31 cellular contexts compared by ENCODE assay signal in genomic region chr9:89187541-89187940, GRCh38. TPM values are rescaled to one million over a fixed set of nuclear protein-coding genes. Genes with fewer than 3 reads are reported as not detected.
"Had no signal": no experiment of that assay in that cellular context is flagged by ENCODE, and none has a peak within 500 bp of the region (broad histone marks: within the 10 kb centered on the region; RNA-seq: fewer than 3 reads in every experiment).

No MANE protein-coding gene starts in this region.

- H3K9ac ChIP-seq: neural progenitor cell, parathyroid adenoma had no signal

- H3K27ac ChIP-seq: neural progenitor cell, ovary, parathyroid adenoma, prostate gland, right atrium auricular region, skin epidermis, spleen, suprapubic skin, testis, tibial artery, transverse colon, upper lobe of right lung, uterus had no signal

- H3K4me1 ChIP-seq: neural progenitor cell, parathyroid adenoma, prostate gland, right atrium auricular region, spleen, suprapubic skin, testis, tibial artery, transverse colon, upper lobe of right lung, uterus had no signal

- H3K27me3 ChIP-seq: neural progenitor cell, ovary, right atrium auricular region, testis, transverse colon, upper lobe of right lung, uterus had no signal

- ATAC-seq: naive thymus-derived CD8-positive, alpha-beta T cell; natural killer cell treated with Interleukin-12 subunit alpha and Interleukin-12 subunit beta and Interleukin-15 and Interleukin-18, amount 100 ng/mL, for 72 hours; sciatic nerve; stimulated activated memory B cell treated with anti-CD40 and anti-IgM and Interleukin-4, amounts not matched to agents 10 μg/mL and 1 μg/mL and 100 μg/mL, for 72 hours; stimulated activated naive CD8-positive, alpha-beta T cell treated with anti-CD3 and anti-CD28 coated beads, Interleukin-15, amount 100 ng/mL, for 72 hours; stimulated activated naive CD8-positive, alpha-beta T cell treated with anti-CD3 and anti-CD28 coated beads, Interleukin-15, Interleukin-2, amounts not matched to agents 100 U/mL and 50 U/mL, for 24 hours; upper lobe of right lung had no signal

- H3K36me3 ChIP-seq: neural progenitor cell, ovary, prostate gland, right atrium auricular region, spleen, suprapubic skin, tibial artery, transverse colon, upper lobe of right lung, uterus had no signal

- H3K9me3 ChIP-seq: ovary, prostate gland, testis, upper lobe of right lung, uterus had no signal

- DNase-seq: naive B cell; naive thymus-derived CD8-positive, alpha-beta T cell; nephron progenitor cell; occipital lobe; ovary; retina; spleen; stimulated activated CD4-positive, alpha-beta T cell treated with anti-CD3 and anti-CD28 coated beads, Interleukin-12 subunit alpha, Interleukin-12 subunit beta, amount 100 ng/mL, for 4 hours; stimulated activated CD4-positive, alpha-beta T cell treated with anti-CD3 and anti-CD28 coated beads, Interleukin-1b, Interleukin-23, amount 100 ng/mL, for 48 hours; stimulated activated CD4-positive, alpha-beta T cell treated with anti-CD3 and anti-CD28 coated beads, Interleukin-4, amount 100 ng/mL, for 1 hour; stimulated activated CD4-positive, alpha-beta T cell treated with anti-CD3 and anti-CD28 coated beads, Interleukin-4, amount 100 ng/mL, for 4 hours; stimulated activated CD8-positive, alpha-beta memory T cell treated with anti-CD3 and anti-CD28 coated beads, Interleukin-4, amount 100 ng/mL, for 48 hours; stimulated activated naive CD4-positive, alpha-beta T cell; stimulated activated naive CD8-positive, alpha-beta T cell treated with anti-CD3 and anti-CD28 coated beads, Interleukin-15, amount 100 ng/mL, for 72 hours; stimulated activated naive CD8-positive, alpha-beta T cell treated with anti-CD3 and anti-CD28 coated beads, Interleukin-15, Interleukin-2, amounts not matched to agents 100 U/mL and 50 U/mL, for 24 hours; substantia nigra; testis; tibial artery; transverse colon; upper lobe of right lung; uterus had no signal

- H3K4me2 ChIP-seq: neural progenitor cell, smooth muscle cell had no signal

- H2AFZ ChIP-seq: neural progenitor cell, parathyroid adenoma had no signal

- H3K4me3 ChIP-seq: neural progenitor cell, ovary, prostate gland, right atrium auricular region, skin epidermis, smooth muscle cell, spleen, suprapubic skin, testis, tibial artery, transverse colon, upper lobe of right lung, uterus had no signal

RNA-seq across cellular contexts. Expression of gene SHC3, which starts 8.9 kb away (rescaled TPM):
- total RNA-seq: natural killer cell treated with Interleukin-12 subunit alpha and Interleukin-12 subunit beta and Interleukin-15 and Interleukin-18, amount 100 ng/mL, for 72 hours had no signal
- polyA plus RNA-seq: naive thymus-derived CD8-positive, alpha-beta T cell had no signal
